ENCODE assay signal across 8 cellular contexts in genomic region chr19:14529254-14530004, GRCh38. TPM values are rescaled to one million over a fixed set of nuclear protein-coding genes. Genes with fewer than 3 reads are reported as not detected.
DNase-seq lines count a peak whose midpoint lies in the region; ATAC-seq and TF ChIP-seq lines count a peak whose summit lies in the region.

A gene with protein sequence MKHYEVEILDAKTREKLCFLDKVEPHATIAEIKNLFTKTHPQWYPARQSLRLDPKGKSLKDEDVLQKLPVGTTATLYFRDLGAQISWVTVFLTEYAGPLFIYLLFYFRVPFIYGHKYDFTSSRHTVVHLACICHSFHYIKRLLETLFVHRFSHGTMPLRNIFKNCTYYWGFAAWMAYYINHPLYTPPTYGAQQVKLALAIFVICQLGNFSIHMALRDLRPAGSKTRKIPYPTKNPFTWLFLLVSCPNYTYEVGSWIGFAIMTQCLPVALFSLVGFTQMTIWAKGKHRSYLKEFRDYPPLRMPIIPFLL (plus strand): TSS chr19:14529594. CDS start chr19:14529697, 103 bp downstream.

- DNase-seq in NCI-H1436 (lab: John Stamatoyannopoulos, UW) (peak; percentile 100), T follicular helper cell (ENCODE audit: low read depth) (peak; percentile 100), adipocyte (ENCODE audit: low read depth) (peak; percentile 100), Right ventricle myocardium superior (peak; percentile 100), tibial nerve (ENCODE audit: low spot score in 2 of 2) (peak; percentile 100)

- H3K4me1 ChIP-seq in adipocyte (ENCODE audit: control insufficient read depth, insufficient read depth, low read length) (peaks cover 9% of the 10 kb centered on the region), parathyroid adenoma (peaks cover 13% of the 10 kb centered on the region), tibial nerve (peaks cover 0 to 45% (median 10%) of the 10 kb centered on the region in 4 donors)

- peak; percentile 60 to 100 for TF ChIP-seq EP300 in tibial nerve (IDR thresholded peaks at IDR 0.05)

- peak within 1 kb of the TSS; percentile 88 for H3K4me2 ChIP-seq in parathyroid adenoma (ENCODE audit: low read length)

- H3K27ac ChIP-seq in parathyroid adenoma (peak within 1 kb of the TSS; percentile 73), tibial nerve (peak within 1 kb of the TSS; percentile 87 to 97 (median 93))

- H2AFZ ChIP-seq in parathyroid adenoma = peak within 1 kb of the TSS; percentile 91

- ATAC-seq in HG02798 (IDR thresholded peaks at IDR 0.05; ENCODE audit: poor library complexity, unreplicated experiment) = peak; percentile 97
- peak; percentile 96 for ATAC-seq in Right ventricle myocardium superior (ENCODE audit: poor library complexity)

- TF ChIP-seq POLR2A in tibial nerve (IDR thresholded peaks at IDR 0.05) = peak; percentile 98 to 100

- peak within 1 kb of the TSS; percentile 93 for H3K9ac ChIP-seq in adipocyte (ENCODE audit: low read length)
- H3K9ac ChIP-seq in parathyroid adenoma = no peak within 1 kb of the TSS

- 0 to 1% methylated on average over 31 to 53 of the region's 59 CpGs for WGBS in tibial nerve, 2 donors

- H3K4me3 ChIP-seq in GM12875 (ENCODE audit: low read depth, low read length) = peak within 1 kb of the TSS; percentile 90
- H3K4me3 ChIP-seq in adipocyte (ENCODE audit: low read length) = peak within 1 kb of the TSS; percentile 98
- H3K4me3 ChIP-seq in parathyroid adenoma (ENCODE audit: low read depth, low read length) = peak within 1 kb of the TSS; percentile 94
- peak within 1 kb of the TSS; percentile 63 to 82 (median 70) for H3K4me3 ChIP-seq in tibial nerve

- TF ChIP-seq CTCF in GM12875 (IDR thresholded peaks at IDR 0.05; ENCODE audit: borderline replicate concordance, insufficient read depth, low read depth, low read length) (no peak), parathyroid adenoma (IDR thresholded peaks at IDR 0.05) (no peak), tibial nerve (IDR thresholded peaks at IDR 0.05) (peak in 2 of 5 experiments; percentile 14 to 45)

- H3K9me3 ChIP-seq in adipocyte (ENCODE audit: control insufficient read depth, low read length) (no peaks in the 10 kb centered on the region), parathyroid adenoma (ENCODE audit: control insufficient read depth, low read length) (no peaks in the 10 kb centered on the region), tibial nerve (no peaks in the 10 kb centered on the region)

- intact Hi-C loops in Right ventricle myocardium superior (cut with DNase I) = no loop called here

- H3K27me3 ChIP-seq in adipocyte (replicated peaks; ENCODE audit: control insufficient read depth, insufficient read depth, low read length) = no peaks in the 10 kb centered on the region
- H3K27me3 ChIP-seq in parathyroid adenoma (ENCODE audit: control insufficient read depth, insufficient read depth, low read length) = no peaks in the 10 kb centered on the region
- H3K27me3 ChIP-seq in tibial nerve = no peaks in the 10 kb centered on the region

- H3K36me3 ChIP-seq in adipocyte (ENCODE audit: control insufficient read depth, insufficient read depth, low read length, severe bottlenecking) = peaks cover under 1% of the 10 kb centered on the region
- no peaks in the 10 kb centered on the region for H3K36me3 ChIP-seq in parathyroid adenoma (ENCODE audit: control insufficient read depth, insufficient read depth, low read length)
- H3K36me3 ChIP-seq in tibial nerve = no peaks in the 10 kb centered on the region

- peaks cover 14% of the 10 kb centered on the region for H3K79me2 ChIP-seq in parathyroid adenoma

RNA-seq across cellular contexts. Expression of the gene that starts here (rescaled TPM):
- 73.8 TPM for total RNA-seq in Right ventricle myocardium superior
- 10 to 100 TPM; 33.1 to 55.1 (median 43.6) TPM for total RNA-seq in tibial nerve

Comparison
In these comparisons a context has a peak if more than half of its experiments do, and no peak if none do; other contexts are left out.
1. Peak in every context shown above with its lines: DNase-seq, ATAC-seq, H3K4me3 ChIP-seq and H3K27ac ChIP-seq.